1 cellular context compared by ENCODE assay signal in the genomic region with DNA sequence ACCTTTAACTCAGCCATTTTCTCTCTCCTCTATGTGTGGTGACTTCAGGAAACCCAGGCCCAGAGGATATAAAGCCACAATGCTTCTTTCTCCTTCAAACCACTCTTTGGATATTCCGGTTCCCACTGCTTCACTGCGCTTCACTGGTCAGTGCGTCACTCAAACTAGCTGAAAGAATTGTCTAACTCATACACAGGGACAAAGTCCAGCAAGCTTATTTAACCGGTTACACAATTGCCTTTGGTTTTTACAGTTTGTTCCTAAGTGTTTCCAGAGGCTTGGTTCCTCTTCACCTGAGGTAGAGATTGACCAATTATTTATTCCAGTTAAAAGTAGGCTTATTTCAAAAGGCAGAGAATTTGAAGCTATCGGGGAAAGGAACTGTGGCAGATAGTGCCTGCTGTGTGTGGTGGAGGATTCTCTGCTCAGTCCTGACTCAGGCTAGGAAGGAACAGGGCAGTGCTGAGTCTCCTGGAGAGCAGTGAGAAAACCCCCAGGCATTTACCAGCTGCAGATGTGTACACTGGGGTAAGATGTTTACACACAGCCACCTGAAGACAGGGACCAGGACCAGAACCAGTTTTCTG.
TF ChIP-seq lines count a peak whose summit lies in the region.

TSS of gene HGD (minus strand) at position 145 of the 587 bp plus-strand sequence. CDS start at position 17, 128 bp downstream.

TF ChIP-seq in HepG2, 621 proteins besides CTCF, POLR2A, EP300 and RAD21 (continued from another document and continues in another):
- TF ChIP-seq DMTF1 (CRISPR knock-in tag; IDR thresholded peaks at IDR 0.05) (no peak), DNMT1 (CRISPR knock-in tag; IDR thresholded peaks at IDR 0.05) (no peak), POLR2AphosphoS2 (IDR thresholded peaks at IDR 0.05; ENCODE audit: low read depth, low read length) (peak; percentile 87), ZNF652 (CRISPR knock-in tag; IDR thresholded peaks at IDR 0.05; ENCODE audit: borderline replicate concordance, low read depth) (peak; percentile 41; the same call in 1 of the 2 replicates), FOXC1 (CRISPR knock-in tag; IDR thresholded peaks at IDR 0.05; ENCODE audit: borderline replicate concordance) (no peak), ZMAT3 (CRISPR knock-in tag; conservative IDR thresholded peaks at IDR 0.05) (0 out of 2 replicates have a peak, but pooled peaks have one; percentile 17), NPAS2 (CRISPR knock-in tag; IDR thresholded peaks at IDR 0.05; ENCODE audit: borderline replicate concordance) (no peak), TERF1 (CRISPR knock-in tag; IDR thresholded peaks at IDR 0.05) (no peak), ZSCAN29 (CRISPR knock-in tag; conservative IDR thresholded peaks at IDR 0.05) (0 out of 2 replicates have a peak, but pooled peaks have one; percentile 33), HDAC6 (IDR thresholded peaks at IDR 0.05; ENCODE audit: low read depth, low read length) (no peak), RCOR2 (CRISPR knock-in tag; IDR thresholded peaks at IDR 0.05) (no peak), FOXM1 (CRISPR knock-in tag; IDR thresholded peaks at IDR 0.05) (no peak), GMEB2 (CRISPR knock-in tag; IDR thresholded peaks at IDR 0.05; ENCODE audit: low read depth) (no peak), KLF16 (CRISPR knock-in tag; IDR thresholded peaks at IDR 0.05) (peak in 1 of 2 experiments; percentile 89; a peak in 1 of 4 replicates), HMG20B (CRISPR knock-in tag; conservative IDR thresholded peaks at IDR 0.05) (no peak; the same call in 1 of the 2 replicates), ZBTB7B (CRISPR knock-in tag; IDR thresholded peaks at IDR 0.05) (0 out of 2 replicates have a peak, but pooled peaks have one; percentile 28), TBX3 (IDR thresholded peaks at IDR 0.05; ENCODE audit: borderline replicate concordance) (no peak), FIP1L1 (IDR thresholded peaks at IDR 0.05; ENCODE audit: borderline replicate concordance, insufficient read depth, low read depth, low read length) (no peak), RFX3 (CRISPR knock-in tag; IDR thresholded peaks at IDR 0.05) (no peak), ZNF136 (CRISPR knock-in tag; IDR thresholded peaks at IDR 0.05; ENCODE audit: low read depth) (no peak), ZNF263 (CRISPR knock-in tag; IDR thresholded peaks at IDR 0.05) (no peak), ZNF354B (CRISPR knock-in tag; IDR thresholded peaks at IDR 0.05) (no peak), ZNF451 (CRISPR knock-in tag; IDR thresholded peaks at IDR 0.05) (no peak; the same call in 1 of the 2 replicates), ZNF180 (CRISPR knock-in tag; IDR thresholded peaks at IDR 0.05; ENCODE audit: borderline replicate concordance, low read depth) (no peak), ONECUT2 (CRISPR knock-in tag; IDR thresholded peaks at IDR 0.05) (no peak), TOPORS (CRISPR knock-in tag; IDR thresholded peaks at IDR 0.05) (no peak), ZNF556 (CRISPR knock-in tag; IDR thresholded peaks at IDR 0.05; ENCODE audit: borderline replicate concordance) (no peak), SP5 (CRISPR knock-in tag; IDR thresholded peaks at IDR 0.05; ENCODE audit: borderline replicate concordance, low read depth) (no peak), NR1H2 (CRISPR knock-in tag; IDR thresholded peaks at IDR 0.05; ENCODE audit: borderline replicate concordance, low read depth) (no peak), ZNF75D (CRISPR knock-in tag; IDR thresholded peaks at IDR 0.05; ENCODE audit: borderline replicate concordance) (no peak), GLMP (CRISPR knock-in tag; IDR thresholded peaks at IDR 0.05; ENCODE audit: borderline replicate concordance) (no peak), ZSCAN9 (CRISPR knock-in tag; IDR thresholded peaks at IDR 0.05; ENCODE audit: borderline replicate concordance) (peak; percentile 95), JUN (CRISPR knock-in tag; IDR thresholded peaks at IDR 0.05) (no peak; the same call in 1 of the 2 replicates), SP2 (CRISPR knock-in tag; IDR thresholded peaks at IDR 0.05) (no peak), PLRG1 (conservative IDR thresholded peaks at IDR 0.05) (no peak), PAF1 (CRISPR knock-in tag; IDR thresholded peaks at IDR 0.05) (no peak), POLR2G (IDR thresholded peaks at IDR 0.05; ENCODE audit: low read depth, low read length) (peak; percentile 93), GPN1 (CRISPR knock-in tag; IDR thresholded peaks at IDR 0.05; ENCODE audit: borderline replicate concordance) (no peak), ZNF629 (CRISPR knock-in tag; conservative IDR thresholded peaks at IDR 0.05) (no peak)
- TF ChIP-seq, protein P1, sequence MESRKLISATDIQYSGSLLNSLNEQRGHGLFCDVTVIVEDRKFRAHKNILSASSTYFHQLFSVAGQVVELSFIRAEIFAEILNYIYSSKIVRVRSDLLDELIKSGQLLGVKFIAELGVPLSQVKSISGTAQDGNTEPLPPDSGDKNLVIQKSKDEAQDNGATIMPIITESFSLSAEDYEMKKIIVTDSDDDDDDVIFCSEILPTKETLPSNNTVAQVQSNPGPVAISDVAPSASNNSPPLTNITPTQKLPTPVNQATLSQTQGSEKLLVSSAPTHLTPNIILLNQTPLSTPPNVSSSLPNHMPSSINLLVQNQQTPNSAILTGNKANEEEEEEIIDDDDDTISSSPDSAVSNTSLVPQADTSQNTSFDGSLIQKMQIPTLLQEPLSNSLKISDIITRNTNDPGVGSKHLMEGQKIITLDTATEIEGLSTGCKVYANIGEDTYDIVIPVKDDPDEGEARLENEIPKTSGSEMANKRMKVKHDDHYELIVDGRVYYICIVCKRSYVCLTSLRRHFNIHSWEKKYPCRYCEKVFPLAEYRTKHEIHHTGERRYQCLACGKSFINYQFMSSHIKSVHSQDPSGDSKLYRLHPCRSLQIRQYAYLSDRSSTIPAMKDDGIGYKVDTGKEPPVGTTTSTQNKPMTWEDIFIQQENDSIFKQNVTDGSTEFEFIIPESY (CRISPR knock-in tag; IDR thresholded peaks at IDR 0.05): no peak
- TF ChIP-seq, protein P2, sequence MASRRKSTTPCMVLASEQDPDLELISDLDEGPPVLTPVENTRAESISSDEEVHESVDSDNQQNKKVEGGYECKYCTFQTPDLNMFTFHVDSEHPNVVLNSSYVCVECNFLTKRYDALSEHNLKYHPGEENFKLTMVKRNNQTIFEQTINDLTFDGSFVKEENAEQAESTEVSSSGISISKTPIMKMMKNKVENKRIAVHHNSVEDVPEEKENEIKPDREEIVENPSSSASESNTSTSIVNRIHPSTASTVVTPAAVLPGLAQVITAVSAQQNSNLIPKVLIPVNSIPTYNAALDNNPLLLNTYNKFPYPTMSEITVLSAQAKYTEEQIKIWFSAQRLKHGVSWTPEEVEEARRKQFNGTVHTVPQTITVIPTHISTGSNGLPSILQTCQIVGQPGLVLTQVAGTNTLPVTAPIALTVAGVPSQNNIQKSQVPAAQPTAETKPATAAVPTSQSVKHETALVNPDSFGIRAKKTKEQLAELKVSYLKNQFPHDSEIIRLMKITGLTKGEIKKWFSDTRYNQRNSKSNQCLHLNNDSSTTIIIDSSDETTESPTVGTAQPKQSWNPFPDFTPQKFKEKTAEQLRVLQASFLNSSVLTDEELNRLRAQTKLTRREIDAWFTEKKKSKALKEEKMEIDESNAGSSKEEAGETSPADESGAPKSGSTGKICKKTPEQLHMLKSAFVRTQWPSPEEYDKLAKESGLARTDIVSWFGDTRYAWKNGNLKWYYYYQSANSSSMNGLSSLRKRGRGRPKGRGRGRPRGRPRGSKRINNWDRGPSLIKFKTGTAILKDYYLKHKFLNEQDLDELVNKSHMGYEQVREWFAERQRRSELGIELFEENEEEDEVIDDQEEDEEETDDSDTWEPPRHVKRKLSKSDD (CRISPR knock-in tag; IDR thresholded peaks at IDR 0.05; ENCODE audit: low read depth): no peak
- TF ChIP-seq, protein P3, sequence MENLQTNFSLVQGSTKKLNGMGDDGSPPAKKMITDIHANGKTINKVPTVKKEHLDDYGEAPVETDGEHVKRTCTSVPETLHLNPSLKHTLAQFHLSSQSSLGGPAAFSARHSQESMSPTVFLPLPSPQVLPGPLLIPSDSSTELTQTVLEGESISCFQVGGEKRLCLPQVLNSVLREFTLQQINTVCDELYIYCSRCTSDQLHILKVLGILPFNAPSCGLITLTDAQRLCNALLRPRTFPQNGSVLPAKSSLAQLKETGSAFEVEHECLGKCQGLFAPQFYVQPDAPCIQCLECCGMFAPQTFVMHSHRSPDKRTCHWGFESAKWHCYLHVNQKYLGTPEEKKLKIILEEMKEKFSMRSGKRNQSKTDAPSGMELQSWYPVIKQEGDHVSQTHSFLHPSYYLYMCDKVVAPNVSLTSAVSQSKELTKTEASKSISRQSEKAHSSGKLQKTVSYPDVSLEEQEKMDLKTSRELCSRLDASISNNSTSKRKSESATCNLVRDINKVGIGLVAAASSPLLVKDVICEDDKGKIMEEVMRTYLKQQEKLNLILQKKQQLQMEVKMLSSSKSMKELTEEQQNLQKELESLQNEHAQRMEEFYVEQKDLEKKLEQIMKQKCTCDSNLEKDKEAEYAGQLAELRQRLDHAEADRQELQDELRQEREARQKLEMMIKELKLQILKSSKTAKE (CRISPR knock-in tag; IDR thresholded peaks at IDR 0.05; ENCODE audit: borderline replicate concordance): no peak
